ENCODE assay signal across 9 cellular contexts in genomic region chr3:181265750-181266333, GRCh38.
A peak's percentile ranks its signal among the peaks of the same experiment; 100 is the strongest.
DNase-seq lines count a peak whose midpoint lies in the region; ATAC-seq, FAIRE-seq and TF ChIP-seq lines count a peak whose summit lies in the region.
"Had no signal": no experiment of that assay in that cellular context is flagged by ENCODE, and none has a peak within 500 bp of the region (broad histone marks: within the 10 kb centered on the region; RNA-seq: fewer than 3 reads in every experiment).

No MANE protein-coding gene starts in this region.

- no peaks in the 10 kb centered on the region for H3K4me1 Mint-ChIP-seq in HFFc6 (ENCODE audit: low read depth)

- H3K4me3 Mint-ChIP-seq in HFFc6 = peak overlapping the region; percentile 47

- H3K36me3 Mint-ChIP-seq in HFFc6 (ENCODE audit: low read depth) = no peaks in the 10 kb centered on the region

- no peak for DNase-seq in HFFc6
- peak; percentile 57 for DNase-seq in NCI-H2227 (lab: John Stamatoyannopoulos, UW; ENCODE audit: unreplicated experiment)
- DNase-seq in frontal cortex (ENCODE audit: low spot score in 2 of 2) = no peak
- DNase-seq in iPS-NIHi7 (ENCODE audit: extremely low spot score) = no peak
- no peak for DNase-seq in GDM1 (lab: John Stamatoyannopoulos, UW)
- no peak for DNase-seq in NCI-H1092 treated with DMSO at 0.1 percent for 48 hours (lab: John Stamatoyannopoulos, UW)

- no peak overlapping the region for H3K27ac Mint-ChIP-seq in HFFc6

- ATAC-seq in GM18868 (IDR thresholded peaks at IDR 0.05; ENCODE audit: unreplicated experiment) (peak; percentile 87), HG02840 (IDR thresholded peaks at IDR 0.05; ENCODE audit: low FRiP score, unreplicated experiment) (no peak)
- ATAC-seq: Panc1 had no signal

- TF ChIP-seq CTCF in HFFc6 (IDR thresholded peaks at IDR 0.05) = no peak

- FAIRE-seq in frontal cortex (lab: Jason Lieb, UNC) = peak; percentile 21

- H3K9me3 Mint-ChIP-seq in HFFc6 = peaks cover 35% of the 10 kb centered on the region

- H3K27me3 Mint-ChIP-seq in HFFc6 (ENCODE audit: insufficient read depth) = no peaks in the 10 kb centered on the region
